In the genomic region with DNA sequence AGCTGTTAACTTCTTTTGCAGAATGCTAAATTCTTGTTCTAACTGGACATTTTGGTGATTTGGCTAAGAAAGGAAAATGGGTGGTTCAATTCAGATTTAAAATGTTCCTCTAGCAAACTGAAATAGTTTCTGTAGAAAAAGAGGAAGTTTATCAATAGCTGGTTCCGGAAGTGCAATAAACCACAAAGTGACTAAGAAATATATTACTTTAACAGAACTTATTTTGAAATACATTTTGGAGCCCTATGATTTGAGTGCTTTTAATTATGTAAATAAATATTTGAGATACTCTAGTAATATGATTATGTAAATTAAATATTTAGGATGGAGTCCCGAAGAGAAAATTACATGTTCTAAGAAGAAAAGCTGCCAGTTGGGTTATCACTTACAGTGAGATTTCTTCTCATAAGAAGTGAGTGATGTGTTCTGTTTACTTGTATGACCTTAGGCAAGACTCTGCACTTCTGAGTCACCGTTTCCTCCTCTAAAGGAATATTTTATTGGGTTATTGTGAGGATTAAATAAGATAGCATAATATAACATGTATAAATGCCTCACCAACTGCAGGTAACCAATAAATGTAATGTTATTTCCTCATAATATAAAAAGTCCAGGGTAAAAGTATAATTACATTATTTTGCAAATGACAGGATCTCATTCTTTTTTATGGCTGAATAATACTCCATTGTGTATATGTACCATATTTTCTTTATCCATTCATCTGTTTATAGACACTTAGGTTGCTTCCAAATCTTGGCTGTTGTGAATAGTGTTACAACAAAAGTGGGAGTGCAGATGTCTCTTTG, we compare ENCODE assay signal across 1 cellular context.
TF ChIP-seq lines count a peak whose summit lies in the region.

A gene with protein sequence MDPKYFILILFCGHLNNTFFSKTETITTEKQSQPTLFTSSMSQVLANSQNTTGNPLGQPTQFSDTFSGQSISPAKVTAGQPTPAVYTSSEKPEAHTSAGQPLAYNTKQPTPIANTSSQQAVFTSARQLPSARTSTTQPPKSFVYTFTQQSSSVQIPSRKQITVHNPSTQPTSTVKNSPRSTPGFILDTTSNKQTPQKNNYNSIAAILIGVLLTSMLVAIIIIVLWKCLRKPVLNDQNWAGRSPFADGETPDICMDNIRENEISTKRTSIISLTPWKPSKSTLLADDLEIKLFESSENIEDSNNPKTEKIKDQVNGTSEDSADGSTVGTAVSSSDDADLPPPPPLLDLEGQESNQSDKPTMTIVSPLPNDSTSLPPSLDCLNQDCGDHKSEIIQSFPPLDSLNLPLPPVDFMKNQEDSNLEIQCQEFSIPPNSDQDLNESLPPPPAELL (minus strand): TSS at position 73 of the 806 bp plus-strand sequence. CDS start 8,445 bp downstream, outside the sequence.

TF ChIP-seq in K562, 482 proteins besides CTCF, POLR2A, EP300 and RAD21 (continued from another document):
- TF ChIP-seq, protein P1, sequence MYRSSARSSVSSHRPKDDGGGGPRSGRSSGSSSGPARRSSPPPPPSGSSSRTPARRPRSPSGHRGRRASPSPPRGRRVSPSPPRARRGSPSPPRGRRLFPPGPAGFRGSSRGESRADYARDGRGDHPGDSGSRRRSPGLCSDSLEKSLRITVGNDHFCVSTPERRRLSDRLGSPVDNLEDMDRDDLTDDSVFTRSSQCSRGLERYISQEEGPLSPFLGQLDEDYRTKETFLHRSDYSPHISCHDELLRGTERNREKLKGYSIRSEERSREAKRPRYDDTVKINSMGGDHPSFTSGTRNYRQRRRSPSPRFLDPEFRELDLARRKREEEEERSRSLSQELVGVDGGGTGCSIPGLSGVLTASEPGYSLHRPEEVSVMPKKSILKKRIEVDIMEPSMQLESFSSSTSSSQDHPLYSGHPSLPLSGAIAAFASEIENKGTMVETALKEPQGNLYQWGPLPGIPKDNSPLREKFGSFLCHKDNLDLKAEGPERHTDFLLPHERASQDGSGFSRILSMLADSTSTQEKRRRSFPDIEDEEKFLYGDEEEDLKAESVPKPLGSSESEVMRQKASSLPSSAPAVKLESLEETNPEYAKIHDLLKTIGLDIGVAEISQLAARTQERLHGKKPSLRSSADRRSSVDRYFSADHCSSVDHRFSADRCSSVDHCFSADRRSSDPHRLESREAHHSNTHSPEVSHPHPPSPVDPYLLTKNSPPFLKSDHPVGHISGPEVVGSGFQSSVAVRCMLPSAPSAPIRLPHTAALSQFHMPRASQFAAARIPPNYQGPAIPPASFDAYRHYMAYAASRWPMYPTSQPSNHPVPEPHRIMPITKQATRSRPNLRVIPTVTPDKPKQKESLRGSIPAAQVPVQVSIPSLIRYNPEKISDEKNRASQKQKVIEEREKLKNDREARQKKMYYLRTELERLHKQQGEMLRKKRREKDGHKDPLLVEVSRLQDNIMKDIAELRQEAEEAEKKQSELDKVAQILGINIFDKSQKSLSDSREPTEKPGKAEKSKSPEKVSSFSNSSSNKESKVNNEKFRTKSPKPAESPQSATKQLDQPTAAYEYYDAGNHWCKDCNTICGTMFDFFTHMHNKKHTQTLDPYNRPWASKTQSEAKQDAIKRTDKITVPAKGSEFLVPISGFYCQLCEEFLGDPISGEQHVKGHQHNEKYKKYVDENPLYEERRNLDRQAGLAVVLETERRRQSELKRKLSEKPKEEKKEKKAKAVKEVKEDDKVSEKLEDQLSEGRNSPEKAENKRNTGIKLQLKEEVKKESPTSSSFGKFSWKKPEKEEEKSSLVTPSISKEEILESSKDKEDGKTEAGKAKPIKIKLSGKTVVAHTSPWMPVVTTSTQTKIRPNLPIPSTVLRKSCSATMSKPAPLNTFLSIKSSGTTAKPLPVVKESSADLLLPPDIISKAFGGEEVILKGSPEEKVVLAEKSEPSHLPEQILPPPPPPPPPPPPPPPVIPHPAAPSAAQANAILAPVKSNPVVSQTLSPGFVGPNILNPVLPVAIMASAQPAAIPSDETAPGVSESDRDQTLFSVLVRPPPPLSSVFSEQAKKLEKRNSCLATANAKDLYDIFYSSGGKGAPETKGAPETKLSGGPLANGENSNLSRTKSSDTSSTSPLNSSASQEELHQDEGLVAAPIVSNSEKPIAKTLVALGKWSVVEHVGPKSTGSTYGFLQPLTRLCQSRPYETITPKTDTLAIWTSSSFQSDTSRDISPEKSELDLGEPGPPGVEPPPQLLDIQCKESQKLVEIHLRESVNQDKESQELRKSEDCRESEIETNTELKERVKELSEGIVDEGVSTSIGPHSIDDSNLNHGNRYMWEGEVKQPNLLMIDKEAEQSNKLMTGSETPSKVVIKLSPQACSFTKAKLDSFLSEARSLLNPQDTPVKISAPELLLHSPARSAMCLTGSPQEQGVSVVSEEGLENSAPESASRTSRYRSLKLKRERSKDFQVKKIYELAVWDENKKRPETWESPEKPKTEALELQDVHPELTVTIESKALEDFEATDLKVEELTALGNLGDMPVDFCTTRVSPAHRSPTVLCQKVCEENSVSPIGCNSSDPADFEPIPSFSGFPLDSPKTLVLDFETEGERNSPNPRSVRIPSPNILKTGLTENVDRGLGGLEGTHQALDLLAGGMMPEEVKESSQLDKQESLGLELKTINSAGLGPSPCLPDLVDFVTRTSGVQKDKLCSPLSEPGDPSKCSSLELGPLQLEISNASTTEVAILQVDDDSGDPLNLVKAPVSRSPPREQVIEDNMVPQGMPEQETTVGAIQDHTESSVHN (IDR thresholded peaks at IDR 0.05; ENCODE audit: borderline replicate concordance in 1 of 2, low read depth in 1 of 2): peak in 1 of 2 experiments; percentile 55; a peak in 1 of 4 replicates
- no peak; the same call in 1 of the 2 replicates for TF ChIP-seq NFE2 (IDR thresholded peaks at IDR 0.05; ENCODE audit: low read depth)
- TF ChIP-seq ZNF589 (CRISPR knock-in tag; IDR thresholded peaks at IDR 0.05; ENCODE audit: low read depth): 0 out of 2 replicates have a peak, but pooled peaks have one; percentile 35
- 0 out of 4 replicates have a peak, but pooled peaks of 1 of the 2 experiments have one; percentile 5 for TF ChIP-seq RCOR1 (IDR thresholded peaks at IDR 0.05; ENCODE audit: borderline replicate concordance in 1 of 2, low read depth in 2 of 2, low read length in 2 of 2)
- no peak for TF ChIP-seq DACH1 (IDR thresholded peaks at IDR 0.05; ENCODE audit: partially characterized antibody)
- peak; percentile 68 for TF ChIP-seq ETV1 (tag; conservative IDR thresholded peaks at IDR 0.05; ENCODE audit: low read depth)
- no peak for TF ChIP-seq MLX (CRISPR knock-in tag; conservative IDR thresholded peaks at IDR 0.05)
- TF ChIP-seq, protein P2, sequence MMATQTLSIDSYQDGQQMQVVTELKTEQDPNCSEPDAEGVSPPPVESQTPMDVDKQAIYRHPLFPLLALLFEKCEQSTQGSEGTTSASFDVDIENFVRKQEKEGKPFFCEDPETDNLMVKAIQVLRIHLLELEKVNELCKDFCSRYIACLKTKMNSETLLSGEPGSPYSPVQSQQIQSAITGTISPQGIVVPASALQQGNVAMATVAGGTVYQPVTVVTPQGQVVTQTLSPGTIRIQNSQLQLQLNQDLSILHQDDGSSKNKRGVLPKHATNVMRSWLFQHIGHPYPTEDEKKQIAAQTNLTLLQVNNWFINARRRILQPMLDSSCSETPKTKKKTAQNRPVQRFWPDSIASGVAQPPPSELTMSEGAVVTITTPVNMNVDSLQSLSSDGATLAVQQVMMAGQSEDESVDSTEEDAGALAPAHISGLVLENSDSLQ (IDR thresholded peaks at IDR 0.05): peak; percentile 31; the same call in 1 of the 2 replicates
- TF ChIP-seq ZNF766 (CRISPR knock-in tag; conservative IDR thresholded peaks at IDR 0.05): peak; percentile 88
- no peak for TF ChIP-seq ZNF511 (CRISPR knock-in tag; IDR thresholded peaks at IDR 0.05)
- TF ChIP-seq CEBPB (tag; IDR thresholded peaks at IDR 0.05): peak; percentile 80
- no peak for TF ChIP-seq CEBPG (CRISPR knock-in tag; IDR thresholded peaks at IDR 0.05)
- peak in 1 of 2 experiments; percentile 58; a peak in 1 of 4 replicates for TF ChIP-seq CEBPG (tag; conservative IDR thresholded peaks at IDR 0.05 in 1 of 2, IDR thresholded peaks at IDR 0.05 in 1 of 2)
- peak; percentile 89 for TF ChIP-seq SMARCE1 (IDR thresholded peaks at IDR 0.05)
- TF ChIP-seq GTF2E2 (tag; IDR thresholded peaks at IDR 0.05): peak; percentile 38; the same call in 1 of the 2 replicates
- no peak for TF ChIP-seq CBFA2T2 (conservative IDR thresholded peaks at IDR 0.05)
- peak; percentile 52 for TF ChIP-seq BCOR (IDR thresholded peaks at IDR 0.05)
- peak; percentile 75; the same call in 1 of the 2 replicates for TF ChIP-seq DPF2 (IDR thresholded peaks at IDR 0.05)
- peak; percentile 67 for TF ChIP-seq ELF1 (tag; IDR thresholded peaks at IDR 0.05)
- TF ChIP-seq POLR3A (IDR thresholded peaks at IDR 0.05; ENCODE audit: borderline replicate concordance, extremely low read depth, insufficient read depth, insufficient read length): no peak
